9 cellular contexts compared by ENCODE assay signal in genomic region chrX:10189317-10190268, GRCh38. TPM values are rescaled to one million over a fixed set of nuclear protein-coding genes. Genes with fewer than 3 reads are reported as not detected.
DNase-seq lines count a peak whose midpoint lies in the region; ATAC-seq and TF ChIP-seq lines count a peak whose summit lies in the region.
"Had no signal": no experiment of that assay in that cellular context is flagged by ENCODE, and none has a peak within 500 bp of the region (broad histone marks: within the 10 kb centered on the region; RNA-seq: fewer than 3 reads in every experiment).

No MANE protein-coding gene starts in this region.

- no peaks in the 10 kb centered on the region for H3K9me2 ChIP-seq in OCI-LY7 (ENCODE audit: insufficient read depth, low read length)

- no peaks in the 10 kb centered on the region for H3K27me3 ChIP-seq in CD8-positive, alpha-beta T cell (ENCODE audit: insufficient read depth, low read length)
- H3K27me3 ChIP-seq in HL-60 (ENCODE audit: insufficient read depth, poor library complexity, severe bottlenecking), result no peaks in the 10 kb centered on the region
- H3K27me3 ChIP-seq in stomach smooth muscle (ENCODE audit: control insufficient read depth in 1 of 2, insufficient read depth in 2 of 2, low read length in 2 of 2), result peaks cover 0 to 4% of the 10 kb centered on the region in 2 donors

- peak overlapping the region; percentile 36 to 45 for H3K9ac ChIP-seq in stomach smooth muscle (ENCODE audit: low read length in 2 of 2)

- H3K4me3 Mint-ChIP-seq in CD8-positive, alpha-beta T cell, result no peak overlapping the region
- no peak overlapping the region for H3K4me3 Mint-ChIP-seq in neural crest cell

- CTCF ChIA-PET in CD8-positive, alpha-beta T cell (lab: Charles Lee), result interaction anchor here (0.6 to 3.3 kb wide), 19 partner anchors 10 to 954 kb away, joined by 3 to 31 read pairs (median 4); no protein-coding TSS in a partner anchor
- CTCF ChIA-PET in OCI-LY7 (lab: Charles Lee; ENCODE audit: unreplicated experiment), result interaction anchor here (0.5 to 1.0 kb wide), 4 partner anchors 9 to 27 kb away, joined by 3 to 4 read pairs (median 3); no protein-coding TSS in a partner anchor

- H3K27ac ChIP-seq in CD8-positive, alpha-beta T cell (ENCODE audit: low read depth, low read length), result no peak overlapping the region
- H3K27ac ChIP-seq in HL-60 (replicated peaks) (no peak overlapping the region), OCI-LY7 (ENCODE audit: low read depth, low read length, poor library complexity, severe bottlenecking) (no peak overlapping the region), stomach smooth muscle (ENCODE audit: low read length) (no peak overlapping the region)

- DNase-seq in CD8-positive, alpha-beta T cell, result peak; percentile 34 to 87 (median 62)
- peak in 1 of 2 experiments; percentile 67 for DNase-seq in HL-60 (ENCODE audit: low read depth in 1 of 2, low spot score in 1 of 2)
- peak; percentile 69 for DNase-seq in OCI-LY7 (ENCODE audit: low spot score)
- peak; percentile 85 to 87 for DNase-seq in activated T-cell treated with anti-CD3 and anti-CD28 coated beads, Interleukin-2, amount 50 U/mL, for 48 hours
- peak; percentile 67 for DNase-seq in fibroblast of mammary gland (ENCODE audit: low read depth)
- peak; percentile 82 for DNase-seq in neural crest cell (ENCODE audit: low read depth, low spot score)

- no peaks in the 10 kb centered on the region for H3K79me2 ChIP-seq in OCI-LY7 (ENCODE audit: insufficient read depth, low read depth, low read length)

- peak; percentile 65 for TF ChIP-seq CTCF in CD8-positive, alpha-beta T cell (IDR thresholded peaks at IDR 0.05)
- TF ChIP-seq CTCF in HL-60 (IDR thresholded peaks at IDR 0.05; ENCODE audit: insufficient read depth, low read length) (peak; percentile 22), OCI-LY7 (conservative IDR thresholded peaks at IDR 0.05; ENCODE audit: low read length) (peak; percentile 79), fibroblast of mammary gland (conservative IDR thresholded peaks at IDR 0.05; ENCODE audit: control insufficient read depth, insufficient read depth, low read depth, low read length) (peak; percentile 81), neural crest cell (conservative IDR thresholded peaks at IDR 0.05) (peak; percentile 85)

- no peak overlapping the region for H3K4me3 ChIP-seq in CD8-positive, alpha-beta T cell (ENCODE audit: low read depth, low read length)
- H3K4me3 ChIP-seq in HL-60 (replicated peaks; ENCODE audit: insufficient read depth, low read length) (no peak overlapping the region), OCI-LY7 (ENCODE audit: low read depth, low read length, poor library complexity, severe bottlenecking) (no peak overlapping the region), fibroblast of mammary gland (ENCODE audit: control insufficient read depth, low read depth, low read length) (no peak overlapping the region), stomach smooth muscle (ENCODE audit: low read length in 2 of 2) (no peak overlapping the region)

- peak; percentile 46 for ATAC-seq in CD8-positive, alpha-beta T cell
- peak; percentile 81 for ATAC-seq in GM19372 (IDR thresholded peaks at IDR 0.05; ENCODE audit: low read depth, unreplicated experiment)

- intact Hi-C loops in CD8-positive, alpha-beta T cell (cut with DNase I, micrococcal nuclease), result loop anchor here in 1 of 2 experiments (1.0 kb wide), 3 partner anchors 533 to 948 kb away; no protein-coding TSS in a partner anchor
- intact Hi-C loops in OCI-LY7 (cut with micrococcal nuclease; ENCODE audit: unreplicated experiment), result loop anchor here (1.0 to 10.0 kb wide), 6 partner anchors 137 to 945 kb away; no protein-coding TSS in a partner anchor

- no peaks in the 10 kb centered on the region for H3K36me3 Mint-ChIP-seq in CD8-positive, alpha-beta T cell
- H3K36me3 Mint-ChIP-seq in neural crest cell (ENCODE audit: low read depth), result peaks cover 15% of the 10 kb centered on the region

- H3K36me3 ChIP-seq in CD8-positive, alpha-beta T cell (ENCODE audit: insufficient read depth, low read length), result no peaks in the 10 kb centered on the region
- H3K36me3 ChIP-seq in OCI-LY7 (ENCODE audit: insufficient read depth, low read length), result no peaks in the 10 kb centered on the region
- H3K36me3 ChIP-seq in stomach smooth muscle (ENCODE audit: control insufficient read depth in 2 of 2, insufficient read depth in 2 of 2, low read length in 2 of 2), result no peaks in the 10 kb centered on the region

- BruUV-seq in OCI-LY7 (replicated peaks; lab: Mats Ljungman, UMichigan), result no TSS peak

- peaks cover 2% of the 10 kb centered on the region for H3K27me3 Mint-ChIP-seq in CD8-positive, alpha-beta T cell (ENCODE audit: low read depth)
- H3K27me3 Mint-ChIP-seq in neural crest cell (ENCODE audit: low read depth), result no peaks in the 10 kb centered on the region

- H4K20me1 ChIP-seq in OCI-LY7 (ENCODE audit: insufficient read depth, low read length), result peaks cover 5% of the 10 kb centered on the region; the same call in 1 of the 2 replicates

- H3K27ac Mint-ChIP-seq in CD8-positive, alpha-beta T cell, result no peak overlapping the region
- H3K27ac Mint-ChIP-seq in neural crest cell (ENCODE audit: unreplicated experiment), result peak overlapping the region; percentile 51

- H3K4me1 ChIP-seq in CD8-positive, alpha-beta T cell (ENCODE audit: insufficient read depth, low read length), result no peaks in the 10 kb centered on the region
- H3K4me1 ChIP-seq in OCI-LY7 (ENCODE audit: insufficient read depth, low read length, poor library complexity, severe bottlenecking) (no peaks in the 10 kb centered on the region), stomach smooth muscle (ENCODE audit: control insufficient read depth, insufficient read depth, low read length) (peaks cover 7% of the 10 kb centered on the region)

- no peaks in the 10 kb centered on the region for H3K4me1 Mint-ChIP-seq in CD8-positive, alpha-beta T cell (ENCODE audit: low read depth)
- peaks cover 10% of the 10 kb centered on the region for H3K4me1 Mint-ChIP-seq in neural crest cell

- H3K9me3 Mint-ChIP-seq in CD8-positive, alpha-beta T cell, result no peaks in the 10 kb centered on the region
- H3K9me3 Mint-ChIP-seq in neural crest cell, result peaks cover 18% of the 10 kb centered on the region

- H2AFZ ChIP-seq in OCI-LY7 (ENCODE audit: low read length), result no peak overlapping the region

- H3K4me2 ChIP-seq in OCI-LY7 (ENCODE audit: low read length), result no peak overlapping the region

- POLR2A ChIA-PET in CD8-positive, alpha-beta T cell (lab: Charles Lee), result no interaction called here
- POLR2A ChIA-PET in OCI-LY7 (lab: Charles Lee), result interaction anchor here (0.6 to 1.6 kb wide), 3 partner anchors 9 to 1311 kb away, joined by 4 to 6 read pairs (median 5); no protein-coding TSS in a partner anchor

- H3K9me3 ChIP-seq in CD8-positive, alpha-beta T cell (ENCODE audit: low read length), result no peaks in the 10 kb centered on the region
- H3K9me3 ChIP-seq in OCI-LY7 (ENCODE audit: low read length) (no peaks in the 10 kb centered on the region), stomach smooth muscle (ENCODE audit: control insufficient read depth in 2 of 2, low read length in 2 of 2) (no peaks in the 10 kb centered on the region)

RNA-seq across cellular contexts. Expression of gene CLCN4, which starts 32.8 kb away (rescaled TPM):
- total RNA-seq in CD8-positive, alpha-beta T cell, result under 1 TPM in 1 of 2 experiments, not detected in 1; 0.08 TPM
- total RNA-seq in OCI-LY7 (2014; rRNA removed; shearing (Covaris generic)), result 7.8 and 11.1 TPM in 2 replicates
- total RNA-seq in OCI-LY7 (2022) (9.7 and 10.2 TPM in 2 replicates), neural crest cell (8.8 and 9.0 TPM in 2 replicates)
- total RNA-seq: T-helper 1 cell treated with Interleukin-12 subunit alpha and Interleukin-12 subunit beta and Interleukin-4 antibody, amounts not matched to agents 30 ng/mL and 1 ng/mL, for 36 hours had no signal

Comparison
In these comparisons a context has a peak if more than half of its experiments do, and no peak if none do; other contexts are left out.
1. CTCF ChIP-seq: peak in every context shown above with its lines; median percentile 85 in neural crest cell; 81 in fibroblast of mammary gland; 79 in OCI-LY7; 65 in CD8-positive, alpha-beta T cell; 22 in HL-60.